ENCODE assay signal across 1 cellular context in genomic region chr1:206544562-206545257, GRCh38.
TF ChIP-seq lines count a peak whose summit lies in the region.

No MANE protein-coding gene starts in this region.

TF ChIP-seq in HepG2, 621 proteins besides CTCF, POLR2A, EP300 and RAD21 (continued from another document):
- peak; percentile 77 for TF ChIP-seq ZNF362 (CRISPR knock-in tag; IDR thresholded peaks at IDR 0.05; ENCODE audit: borderline replicate concordance)
- peak; percentile 64 for TF ChIP-seq SMC3 (IDR thresholded peaks at IDR 0.05; ENCODE audit: low read length)
- peak; percentile 62 for TF ChIP-seq ZNF281 (CRISPR knock-in tag; IDR thresholded peaks at IDR 0.05; ENCODE audit: borderline replicate concordance)
- TF ChIP-seq ZNF687 (CRISPR knock-in tag; IDR thresholded peaks at IDR 0.05), result 0 out of 2 replicates have a peak, but pooled peaks have one; percentile 14
- TF ChIP-seq ZNF224 (CRISPR knock-in tag; IDR thresholded peaks at IDR 0.05), result 0 out of 2 replicates have a peak, but pooled peaks have one; percentile 26
- TF ChIP-seq MIER2 (CRISPR knock-in tag; IDR thresholded peaks at IDR 0.05), result no peak
- no peak for TF ChIP-seq CEBPZ (IDR thresholded peaks at IDR 0.05; ENCODE audit: low read length)
- 0 out of 2 replicates have a peak, but pooled peaks have one; percentile 36 for TF ChIP-seq ZNF891 (CRISPR knock-in tag; IDR thresholded peaks at IDR 0.05)
- no peak for TF ChIP-seq MED1 (CRISPR knock-in tag; IDR thresholded peaks at IDR 0.05)
- peak; percentile 73 for TF ChIP-seq XRCC5 (optimal IDR thresholded peaks at IDR 0.05; ENCODE audit: low read length)
- TF ChIP-seq MYC (CRISPR knock-in tag; IDR thresholded peaks at IDR 0.05; ENCODE audit: borderline replicate concordance), result peak; percentile 72; the same call in 1 of the 2 replicates
- TF ChIP-seq SRF (IDR thresholded peaks at IDR 0.05; ENCODE audit: low read depth, low read length), result 0 out of 2 replicates have a peak, but pooled peaks have one; percentile 15
- peak; percentile 47; the same call in 1 of the 2 replicates for TF ChIP-seq ZNF740 (CRISPR knock-in tag; IDR thresholded peaks at IDR 0.05)
- peak; percentile 58 for TF ChIP-seq PATZ1 (CRISPR knock-in tag; IDR thresholded peaks at IDR 0.05)
